In genomic region chr3:177308911-177309310, GRCh38 we compare ENCODE assay signal across 19 cellular contexts.
DNase-seq lines count a peak whose midpoint lies in the region; ATAC-seq and TF ChIP-seq lines count a peak whose summit lies in the region.
"Had no signal": no experiment of that assay in that cellular context is flagged by ENCODE, and none has a peak within 500 bp of the region (broad histone marks: within the 10 kb centered on the region; RNA-seq: fewer than 3 reads in every experiment).

No MANE protein-coding gene starts in this region.

- no peaks in the 10 kb centered on the region for H3K4me1 ChIP-seq in mesendoderm (ENCODE audit: control insufficient read depth, low read depth, low read length)
- H3K4me1 ChIP-seq: Caco-2 had no signal

- peaks cover 7% of the 10 kb centered on the region for H3K36me3 Mint-ChIP-seq in HFFc6 (ENCODE audit: low read depth)

- no peak overlapping the region for H3K56ac ChIP-seq in mesendoderm (ENCODE audit: low read length)

- no peak overlapping the region for H2BK5ac ChIP-seq in mesendoderm (ENCODE audit: low read length)

- H3K36me3 ChIP-seq in mesendoderm (ENCODE audit: control insufficient read depth, insufficient read depth, low read length), result no peaks in the 10 kb centered on the region

- H3K4me2 ChIP-seq in mesendoderm (ENCODE audit: low read length), result no peak overlapping the region
- H3K4me2 ChIP-seq: A549; BLaER1 treated with 17β-estradiol and CSF1 and Interleukin-3, amounts not matched to agents 10 nM and 100 nM had no signal

- H3K27me3 ChIP-seq in mesendoderm (ENCODE audit: insufficient read depth, low read length, poor library complexity), result no peaks in the 10 kb centered on the region
- H3K27me3 ChIP-seq: BLaER1 treated with 17β-estradiol and CSF1 and Interleukin-3, amounts not matched to agents 10 nM and 100 nM had no signal

- ATAC-seq in stimulated activated naive CD8-positive, alpha-beta T cell treated with anti-CD3 and anti-CD28 coated beads, Interleukin-15, amount 100 ng/mL, for 72 hours, result peak; percentile 61
- ATAC-seq in stimulated activated naive CD8-positive, alpha-beta T cell treated with anti-CD3 and anti-CD28 coated beads, Interleukin-15, Interleukin-2, amounts not matched to agents 100 U/mL and 50 U/mL, for 24 hours, result no peak
- no peak for ATAC-seq in HG03139 (IDR thresholded peaks at IDR 0.05; ENCODE audit: unreplicated experiment)
- ATAC-seq: A549; CD8-positive, alpha-beta T cell had no signal

- H3K4me3 Mint-ChIP-seq in stimulated activated naive CD8-positive, alpha-beta T cell treated with anti-CD3 and anti-CD28 coated beads, Interleukin-15, amount 100 ng/mL, for 72 hours, result no peak overlapping the region
- H3K4me3 Mint-ChIP-seq in HFFc6, result no peak overlapping the region
- H3K4me3 Mint-ChIP-seq: B cell; CD4-positive, alpha-beta T cell; CD8-positive, alpha-beta T cell had no signal

- no peak overlapping the region for H2BK120ac ChIP-seq in mesendoderm (ENCODE audit: low read depth, low read length)

- no peak for TF ChIP-seq CTCF in HFFc6 (IDR thresholded peaks at IDR 0.05)

- DNase-seq in activated CD8-positive, alpha-beta memory T cell treated with anti-CD3 and anti-CD28 coated beads for 24 hours, result peak; percentile 13
- DNase-seq in activated CD8-positive, alpha-beta memory T cell treated with anti-CD3 and anti-CD28 coated beads, Interleukin-2, amount 50 U/mL, for 48 hours, result no peak
- DNase-seq in stimulated activated naive CD8-positive, alpha-beta T cell treated with anti-CD3 and anti-CD28 coated beads, Interleukin-15, amount 100 ng/mL, for 72 hours, result no peak
- DNase-seq in stimulated activated naive CD8-positive, alpha-beta T cell treated with anti-CD3 and anti-CD28 coated beads, Interleukin-15, Interleukin-2, amounts not matched to agents 100 U/mL and 50 U/mL, for 24 hours, result no peak
- DNase-seq in mesendoderm (peak; percentile 42), HFFc6 (no peak)
- DNase-seq: AML-193; Caco-2; Calu3; CD4-positive, alpha-beta T cell; CD8-positive, alpha-beta T cell; DMS79 treated with DMSO at 0.1 percent for 48 hours; GF-D8 had no signal

- WGBS in mesendoderm (ENCODE audit: extremely low coverage, insufficient coverage, low lambda C conversion rate), result no CpG with 5 or more reads among the region's 3 CpGs

- no peak overlapping the region for H3K27ac ChIP-seq in mesendoderm (ENCODE audit: low read depth, low read length)
- H3K27ac ChIP-seq: 22Rv1; A549; BLaER1 treated with 17β-estradiol and CSF1 and Interleukin-3, amounts not matched to agents 10 nM and 100 nM; C4-2B had no signal

- H3K4ac ChIP-seq in mesendoderm (ENCODE audit: low read depth, low read length), result no peak overlapping the region

- H3K9ac ChIP-seq in mesendoderm (ENCODE audit: low read length), result no peak overlapping the region
- H3K9ac ChIP-seq: BLaER1 treated with 17β-estradiol and CSF1 and Interleukin-3, amounts not matched to agents 10 nM and 100 nM had no signal

- no peak overlapping the region for H3K23ac ChIP-seq in mesendoderm (ENCODE audit: low read length)

- H3K79me1 ChIP-seq in mesendoderm (ENCODE audit: low read length), result no peaks in the 10 kb centered on the region

- H3K9me3 Mint-ChIP-seq in stimulated activated naive CD8-positive, alpha-beta T cell treated with anti-CD3 and anti-CD28 coated beads, Interleukin-15, amount 100 ng/mL, for 72 hours, result peaks cover 9 to 12% of the 10 kb centered on the region in 2 donors
- H3K9me3 Mint-ChIP-seq in HFFc6, result peaks cover 18% of the 10 kb centered on the region

- H3K4me1 Mint-ChIP-seq in stimulated activated naive CD8-positive, alpha-beta T cell treated with anti-CD3 and anti-CD28 coated beads, Interleukin-15, amount 100 ng/mL, for 72 hours, result peaks cover 19% of the 10 kb centered on the region
- H3K4me1 Mint-ChIP-seq in HFFc6 (ENCODE audit: low read depth), result peaks cover 5% of the 10 kb centered on the region; the same call in 1 of the 2 replicates
- H3K4me1 Mint-ChIP-seq: B cell had no signal

- no peak overlapping the region for H3K27ac Mint-ChIP-seq in stimulated activated naive CD8-positive, alpha-beta T cell treated with anti-CD3 and anti-CD28 coated beads, Interleukin-15, amount 100 ng/mL, for 72 hours
- H3K27ac Mint-ChIP-seq in HFFc6, result no peak overlapping the region
- H3K27ac Mint-ChIP-seq: B cell; CD4-positive, alpha-beta T cell; CD8-positive, alpha-beta T cell had no signal

- no peak overlapping the region for H3K18ac ChIP-seq in mesendoderm (ENCODE audit: low read length)

- no peak overlapping the region for H2AK5ac ChIP-seq in mesendoderm (ENCODE audit: low read length)

- no peak overlapping the region for H4K8ac ChIP-seq in mesendoderm (ENCODE audit: low read depth, low read length)

- no peak overlapping the region for H4K5ac ChIP-seq in mesendoderm (ENCODE audit: low read length)

- no peaks in the 10 kb centered on the region for H3K27me3 Mint-ChIP-seq in stimulated activated naive CD8-positive, alpha-beta T cell treated with anti-CD3 and anti-CD28 coated beads, Interleukin-15, amount 100 ng/mL, for 72 hours
- H3K27me3 Mint-ChIP-seq in HFFc6 (ENCODE audit: insufficient read depth), result peaks cover 1% of the 10 kb centered on the region; the same call in 1 of the 2 replicates
- H3K27me3 Mint-ChIP-seq: B cell; CD4-positive, alpha-beta T cell had no signal

- no peak overlapping the region for H2BK15ac ChIP-seq in mesendoderm (replicated peaks; ENCODE audit: low read depth)

- no peak overlapping the region for H3K4me3 ChIP-seq in mesendoderm (ENCODE audit: low read length)
- H3K4me3 ChIP-seq: A549; BLaER1 treated with 17β-estradiol and CSF1 and Interleukin-3, amounts not matched to agents 10 nM and 100 nM had no signal

- H3K79me2 ChIP-seq in mesendoderm (ENCODE audit: control insufficient read depth, insufficient read depth, low read length), result no peaks in the 10 kb centered on the region

Comparison
In these comparisons a context has a peak if more than half of its experiments do, and no peak if none do; other contexts are left out.
1. DNase-seq: peak in activated CD8-positive, alpha-beta memory T cell treated with anti-CD3 and anti-CD28 coated beads for 24 hours (single experiment) and mesendoderm (single experiment); none in activated CD8-positive, alpha-beta memory T cell treated with anti-CD3 and anti-CD28 coated beads, Interleukin-2, amount 50 U/mL, for 48 hours (single experiment), stimulated activated naive CD8-positive, alpha-beta T cell treated with anti-CD3 and anti-CD28 coated beads, Interleukin-15, amount 100 ng/mL, for 72 hours (0 of 2), stimulated activated naive CD8-positive, alpha-beta T cell treated with anti-CD3 and anti-CD28 coated beads, Interleukin-15, Interleukin-2, amounts not matched to agents 100 U/mL and 50 U/mL, for 24 hours (single experiment) and HFFc6 (single experiment).